ENCODE assay signal across 6 cellular contexts in the genomic region with DNA sequence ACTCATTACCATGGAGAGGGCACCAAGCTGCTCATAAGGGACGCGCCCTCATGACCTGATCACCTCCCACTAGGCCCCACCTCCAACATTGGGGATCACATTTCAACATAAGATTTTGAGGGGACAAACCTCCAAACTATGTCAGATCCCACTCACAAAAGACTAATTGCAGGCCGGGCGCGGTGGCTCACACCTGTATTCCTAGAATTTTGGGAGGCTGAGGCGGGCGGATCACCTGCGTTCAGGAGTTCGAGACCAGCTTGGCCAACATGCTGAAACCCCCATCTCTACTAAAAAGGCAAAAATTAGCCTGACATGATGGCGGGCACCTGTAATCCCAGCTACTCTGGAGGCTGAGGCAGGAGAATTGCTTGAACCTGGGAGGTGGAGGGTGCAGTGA.
"Had no signal": no experiment of that assay in that cellular context is flagged by ENCODE, and none has a peak within 500 bp of the region (broad histone marks: within the 10 kb centered on the region; RNA-seq: fewer than 3 reads in every experiment).

No MANE protein-coding gene starts in this region.

- H3K27ac ChIP-seq: HL-60 had no signal

- H3K4me3 ChIP-seq: K562 had no signal

- DNase-seq: IMR-90, KBM-7, KG1 had no signal

- ATAC-seq: HepG2, K562 had no signal
